ENCODE assay signal across 16 cellular contexts in the genomic region with DNA sequence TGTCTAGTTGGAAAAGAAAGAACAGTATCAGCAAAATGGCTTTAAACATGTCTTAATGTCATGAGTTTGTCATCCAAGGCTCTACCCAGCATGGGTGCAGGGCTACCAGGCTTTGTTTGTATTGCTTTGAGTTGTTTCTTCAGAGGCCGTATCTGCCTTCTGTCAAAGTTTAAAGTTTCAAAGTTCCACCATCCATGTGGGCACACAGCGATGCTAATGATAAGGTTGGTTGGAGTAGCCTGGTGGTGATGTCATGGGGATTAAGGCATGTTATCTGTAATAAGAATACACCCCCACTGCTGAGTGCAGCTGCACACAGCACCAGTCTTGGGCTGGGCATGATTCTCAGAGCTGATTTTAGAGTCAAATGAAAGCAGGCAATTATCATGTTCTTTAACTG.
DNase-seq lines count a peak whose midpoint lies in the region; ATAC-seq and TF ChIP-seq lines count a peak whose summit lies in the region.
"Had no signal": no experiment of that assay in that cellular context is flagged by ENCODE, and none has a peak within 500 bp of the region (broad histone marks: within the 10 kb centered on the region; RNA-seq: fewer than 3 reads in every experiment).

No MANE protein-coding gene starts in this region.

- TF ChIP-seq POLR2A in esophagus muscularis mucosa (IDR thresholded peaks at IDR 0.05; ENCODE audit: low read depth) (no peak), erythroblast (IDR thresholded peaks at IDR 0.05; ENCODE audit: low read length) (no peak)

- H3K27ac ChIP-seq in esophagus muscularis mucosa (replicated peaks in 1 of 4), result no peak overlapping the region
- H3K27ac ChIP-seq in trophoblast cell (ENCODE audit: low read depth, low read length), result peak overlapping the region; percentile 93
- H3K27ac ChIP-seq: 22Rv1, left lung, PC-9 had no signal

- peak overlapping the region; percentile 3 for H4K91ac ChIP-seq in trophoblast cell (ENCODE audit: low read depth, low read length)

- H3K79me1 ChIP-seq in trophoblast cell (ENCODE audit: low read length), result peaks cover 27% of the 10 kb centered on the region

- intact Hi-C loops in esophagus muscularis mucosa (cut with DNase I), result no loop called here
- intact Hi-C loops in activated T-helper 1 cell treated with anti-CD3 and anti-CD28 coated beads, Interleukin-12 subunit alpha, Interleukin-12 subunit beta, Interleukin-2, Interleukin-4 antibody, amounts not matched to agents 30 ng/mL and 10 ng/mL and 1 ng/mL, durations not matched to agents 14 hours and 24 hours and 36 hours (cut with micrococcal nuclease), result no loop called here

- H3K36me3 ChIP-seq in esophagus muscularis mucosa (no peaks in the 10 kb centered on the region), trophoblast cell (ENCODE audit: control insufficient read depth in 1 of 2, insufficient read depth in 2 of 2, low read length in 2 of 2) (no peaks in the 10 kb centered on the region)
- H3K36me3 ChIP-seq: left lung had no signal

- H3K4me3 Mint-ChIP-seq in activated T-helper 1 cell treated with anti-CD3 and anti-CD28 coated beads, Interleukin-12 subunit alpha, Interleukin-12 subunit beta, Interleukin-2, Interleukin-4 antibody, amounts not matched to agents 30 ng/mL and 10 ng/mL and 1 ng/mL, durations not matched to agents 14 hours and 24 hours and 36 hours, result no peak overlapping the region
- H3K4me3 Mint-ChIP-seq: CD8-positive, alpha-beta T cell; IgD-negative memory B cell; T-helper 17 cell had no signal

- no peak overlapping the region for H2AK5ac ChIP-seq in trophoblast cell (ENCODE audit: low read length)

- H2BK120ac ChIP-seq in trophoblast cell (ENCODE audit: insufficient read depth, low read length, poor library complexity), result peak overlapping the region; percentile 48

- DNase-seq in DMS53 (lab: John Stamatoyannopoulos, UW) (peak; percentile 63), DMS53 treated with DMSO at 0.1 percent for 48 hours (lab: John Stamatoyannopoulos, UW; ENCODE audit: unreplicated experiment) (no peak), OCI-M1 (lab: John Stamatoyannopoulos, UW) (peak; percentile 57), esophagus muscularis mucosa (ENCODE audit: extremely low spot score) (peak; percentile 83), trophoblast cell (peak; percentile 68 to 83), erythroblast (lab: John Stamatoyannopoulos, UW) (no peak)
- DNase-seq in activated T-helper 1 cell treated with anti-CD3 and anti-CD28 coated beads, Interleukin-12 subunit alpha, Interleukin-12 subunit beta, Interleukin-2, Interleukin-4 antibody, amounts not matched to agents 30 ng/mL and 10 ng/mL and 1 ng/mL, durations not matched to agents 14 hours and 24 hours and 36 hours (ENCODE audit: low spot score), result no peak
- DNase-seq: activated gamma-delta T cell treated with Interleukin-2 at 50 U/mL for 16 hours; CD8-positive, alpha-beta T cell; left lung; T-helper 17 cell had no signal

- H2BK12ac ChIP-seq in trophoblast cell (ENCODE audit: low read length), result peak overlapping the region; percentile 15

- no peak overlapping the region for H3K14ac ChIP-seq in trophoblast cell (ENCODE audit: low read length)

- H4K8ac ChIP-seq in trophoblast cell (ENCODE audit: low read depth, low read length), result no peak overlapping the region

- H3K36me3 Mint-ChIP-seq in activated T-helper 1 cell treated with anti-CD3 and anti-CD28 coated beads, Interleukin-12 subunit alpha, Interleukin-12 subunit beta, Interleukin-2, Interleukin-4 antibody, amounts not matched to agents 30 ng/mL and 10 ng/mL and 1 ng/mL, durations not matched to agents 14 hours and 24 hours and 36 hours (ENCODE audit: low read depth), result no peaks in the 10 kb centered on the region
- H3K36me3 Mint-ChIP-seq: CD8-positive, alpha-beta T cell; IgD-negative memory B cell had no signal

- no peak for TF ChIP-seq CTCF in esophagus muscularis mucosa (IDR thresholded peaks at IDR 0.05)

- no peaks in the 10 kb centered on the region for H3K4me1 Mint-ChIP-seq in activated T-helper 1 cell treated with anti-CD3 and anti-CD28 coated beads, Interleukin-12 subunit alpha, Interleukin-12 subunit beta, Interleukin-2, Interleukin-4 antibody, amounts not matched to agents 30 ng/mL and 10 ng/mL and 1 ng/mL, durations not matched to agents 14 hours and 24 hours and 36 hours (ENCODE audit: low read depth)
- H3K4me1 Mint-ChIP-seq: IgD-negative memory B cell, T-helper 17 cell had no signal

- H3K4me1 ChIP-seq in esophagus muscularis mucosa, result peaks cover 0 to 9% (median 8%) of the 10 kb centered on the region in 4 donors
- H3K4me1 ChIP-seq in trophoblast cell (ENCODE audit: control insufficient read depth in 1 of 2, insufficient read depth in 2 of 2, low read length in 2 of 2), result peaks cover 11 to 23% of the 10 kb centered on the region in 2 experiments

- H3K4me2 ChIP-seq in trophoblast cell (ENCODE audit: low read length), result no peak overlapping the region
- H3K4me2 ChIP-seq: PC-9 had no signal

- H3K18ac ChIP-seq in trophoblast cell (ENCODE audit: low read length), result no peak overlapping the region

- no peaks in the 10 kb centered on the region for H3K9me3 Mint-ChIP-seq in activated T-helper 1 cell treated with anti-CD3 and anti-CD28 coated beads, Interleukin-12 subunit alpha, Interleukin-12 subunit beta, Interleukin-2, Interleukin-4 antibody, amounts not matched to agents 30 ng/mL and 10 ng/mL and 1 ng/mL, durations not matched to agents 14 hours and 24 hours and 36 hours
- H3K9me3 Mint-ChIP-seq: CD8-positive, alpha-beta T cell had no signal

- H2AFZ ChIP-seq in trophoblast cell (ENCODE audit: insufficient read depth, low read length, poor library complexity), result no peak overlapping the region
- H2AFZ ChIP-seq: PC-9 had no signal

- peaks cover 4% of the 10 kb centered on the region for H3K79me2 ChIP-seq in trophoblast cell (ENCODE audit: control insufficient read depth, insufficient read depth, low read length, poor library complexity)

- no peaks in the 10 kb centered on the region for H3K9me3 ChIP-seq in esophagus muscularis mucosa
- H3K9me3 ChIP-seq in trophoblast cell (ENCODE audit: insufficient read depth, low read depth, low read length), result no peaks in the 10 kb centered on the region
- H3K9me3 ChIP-seq: left lung had no signal

- H3K9ac ChIP-seq in trophoblast cell (ENCODE audit: low read length), result no peak overlapping the region

- H3K4me3 ChIP-seq in esophagus muscularis mucosa (no peak overlapping the region), trophoblast cell (ENCODE audit: low read depth, low read length) (no peak overlapping the region)
- H3K4me3 ChIP-seq: left lung, PC-9, skin epidermis had no signal

- H3K23ac ChIP-seq in trophoblast cell (ENCODE audit: low read length), result no peak overlapping the region

- H3K4ac ChIP-seq in trophoblast cell (ENCODE audit: low read depth, low read length), result no peak overlapping the region

- no peaks in the 10 kb centered on the region for H3K27me3 Mint-ChIP-seq in activated T-helper 1 cell treated with anti-CD3 and anti-CD28 coated beads, Interleukin-12 subunit alpha, Interleukin-12 subunit beta, Interleukin-2, Interleukin-4 antibody, amounts not matched to agents 30 ng/mL and 10 ng/mL and 1 ng/mL, durations not matched to agents 14 hours and 24 hours and 36 hours (ENCODE audit: insufficient read depth)
- H3K27me3 Mint-ChIP-seq: IgD-negative memory B cell, T-helper 17 cell had no signal

- H3K27me3 ChIP-seq in esophagus muscularis mucosa (no peaks in the 10 kb centered on the region), trophoblast cell (ENCODE audit: insufficient read depth, low read length) (no peaks in the 10 kb centered on the region)
- H3K27me3 ChIP-seq: left lung had no signal

- peak overlapping the region; percentile 2 for H2BK5ac ChIP-seq in trophoblast cell (ENCODE audit: low read depth, low read length, poor library complexity)

- ATAC-seq in HG02840 (IDR thresholded peaks at IDR 0.05; ENCODE audit: low FRiP score, unreplicated experiment), result no peak
- ATAC-seq: CD8-positive, alpha-beta T cell; T-helper 17 cell had no signal

- H3K27ac Mint-ChIP-seq in activated T-helper 1 cell treated with anti-CD3 and anti-CD28 coated beads, Interleukin-12 subunit alpha, Interleukin-12 subunit beta, Interleukin-2, Interleukin-4 antibody, amounts not matched to agents 30 ng/mL and 10 ng/mL and 1 ng/mL, durations not matched to agents 14 hours and 24 hours and 36 hours, result no peak overlapping the region
- H3K27ac Mint-ChIP-seq: CD8-positive, alpha-beta T cell; IgD-negative memory B cell; T-helper 17 cell had no signal

- no peak overlapping the region for H4K12ac ChIP-seq in trophoblast cell (ENCODE audit: low read depth, low read length)

- 91% methylated on average over 2 of the region's 2 CpGs for WGBS in esophagus muscularis mucosa
- WGBS in trophoblast cell (ENCODE audit: extremely low coverage, insufficient coverage, insufficient read length), result no CpG with 5 or more reads among the region's 2 CpGs

- no peak for TF ChIP-seq EP300 in esophagus muscularis mucosa (IDR thresholded peaks at IDR 0.05)

Comparison
In these comparisons a context has a peak if more than half of its experiments do, and no peak if none do; other contexts are left out.
1. DNase-seq: peak in DMS53 (single experiment), OCI-M1 (single experiment), esophagus muscularis mucosa (single experiment) and trophoblast cell (2 of 2); none in DMS53 treated with DMSO at 0.1 percent for 48 hours (single experiment), activated T-helper 1 cell treated with anti-CD3 and anti-CD28 coated beads, Interleukin-12 subunit alpha, Interleukin-12 subunit beta, Interleukin-2, Interleukin-4 antibody, amounts not matched to agents 30 ng/mL and 10 ng/mL and 1 ng/mL, durations not matched to agents 14 hours and 24 hours and 36 hours (single experiment) and erythroblast (0 of 2).